In genomic region chr7:74249058-74249457, GRCh38 we compare ENCODE assay signal across 7 cellular contexts. TPM values are rescaled to one million over a fixed set of nuclear protein-coding genes. Genes with fewer than 3 reads are reported as not detected.
DNase-seq lines count a peak whose midpoint lies in the region; ATAC-seq and TF ChIP-seq lines count a peak whose summit lies in the region.
"Not testable (repeated sequence)": the region's sequence is repeated elsewhere in the genome, so short reads cannot be mapped to it uniquely, and the experiment has no call there.

No MANE protein-coding gene starts in this region.

- H3K27me3 ChIP-seq in A673 (replicated peaks; ENCODE audit: insufficient read depth, low read depth, low read length, poor library complexity); HCT116 (ENCODE audit: insufficient read depth, low read length); mammary epithelial cell (ENCODE audit: insufficient read depth, low read length); liver (ENCODE audit: control insufficient read depth in 4 of 4, insufficient read depth in 4 of 4, low read length in 3 of 4): not testable (repeated sequence)

- DNase-seq in A673 (ENCODE audit: low spot score); HCT116 (ENCODE audit: low read depth, low spot score); RWPE1 (ENCODE audit: low spot score); activated naive CD4-positive, alpha-beta T cell treated with anti-CD3 and anti-CD28 coated beads, Interleukin-2, amount 10 ng/mL, durations not matched to agents 7 days and 5 days; mammary epithelial cell; neural crest cell (ENCODE audit: low read depth, low spot score): not testable (repeated sequence)

- not testable (repeated sequence) for H3K9me3 Mint-ChIP-seq in activated naive CD4-positive, alpha-beta T cell treated with anti-CD3 and anti-CD28 coated beads, Interleukin-2, amount 10 ng/mL, durations not matched to agents 7 days and 5 days; neural crest cell

- 99% methylated on average over 10 of the region's 10 CpGs for WGBS in mammary epithelial cell (ENCODE audit: low coverage, missing lambda C conversion rate)
- 45% methylated on average over 10 of the region's 10 CpGs for WGBS in liver

- not testable (repeated sequence) for H3K4me3 Mint-ChIP-seq in activated naive CD4-positive, alpha-beta T cell treated with anti-CD3 and anti-CD28 coated beads, Interleukin-2, amount 10 ng/mL, durations not matched to agents 7 days and 5 days
- H3K4me3 Mint-ChIP-seq in neural crest cell: peak overlapping the region; percentile 64

- RAD21 ChIA-PET in HCT116 (lab: Charles Lee; ENCODE audit: low non-redundant PET in 1 of 2, low total read pairs in 2 of 2, uncharacterized antibody in 2 of 2, unreplicated experiment in 2 of 2): interaction anchor here in 1 of 2 experiments (0.6 kb wide), 1 partner anchor 182 kb away, joined by 5 read pairs; no protein-coding TSS in a partner anchor

- ATAC-seq in HCT116: not testable (repeated sequence)

- H4K20me1 ChIP-seq in HCT116 (ENCODE audit: insufficient read depth); mammary epithelial cell (ENCODE audit: insufficient read depth, low read length): not testable (repeated sequence)

- not testable (repeated sequence) for H3K9me2 ChIP-seq in HCT116 (ENCODE audit: insufficient read depth)

- H3K4me2 ChIP-seq in HCT116 (ENCODE audit: low read length); mammary epithelial cell (ENCODE audit: insufficient read depth, low read depth, low read length): not testable (repeated sequence)

- not testable (repeated sequence) for TF ChIP-seq POLR2A in HCT116 (IDR thresholded peaks at IDR 0.05; ENCODE audit: borderline replicate concordance, extremely low read depth, insufficient read depth, insufficient read length)

- H3K9me3 ChIP-seq in A673 (ENCODE audit: low read depth, low read length, poor library complexity, severe bottlenecking); HCT116 (ENCODE audit: control insufficient read depth in 1 of 2, insufficient read depth in 1 of 2, low read depth in 1 of 2, low read length in 2 of 2); mammary epithelial cell (replicated peaks; ENCODE audit: insufficient read depth, low read length); liver (ENCODE audit: control insufficient read depth in 4 of 4, low read length in 3 of 4): not testable (repeated sequence)

- H3K79me2 ChIP-seq in HCT116 (ENCODE audit: insufficient read depth, low read length): peaks cover 72% of the 10 kb centered on the region
- peaks cover 31% of the 10 kb centered on the region for H3K79me2 ChIP-seq in mammary epithelial cell (ENCODE audit: insufficient read depth, low read length)

- H3K4me3 ChIP-seq in A673 (ENCODE audit: low read depth, low read length, poor library complexity, severe bottlenecking); HCT116 (replicated peaks in 1 of 2; ENCODE audit: low read depth in 1 of 2, low read length in 2 of 2); mammary epithelial cell (replicated peaks in 1 of 3; ENCODE audit: insufficient read depth in 1 of 3, low read depth in 2 of 3, low read length in 3 of 3); liver (ENCODE audit: low read depth in 1 of 3, low read length in 3 of 3): not testable (repeated sequence)

- H3K9ac ChIP-seq in HCT116 (ENCODE audit: low read length); mammary epithelial cell (ENCODE audit: insufficient read depth, low read length); liver (ENCODE audit: low read depth in 1 of 2, low read length in 2 of 2): not testable (repeated sequence)

- not testable (repeated sequence) for TF ChIP-seq CTCF in A673 (conservative IDR thresholded peaks at IDR 0.05; ENCODE audit: low read depth, low read length); HCT116 (IDR thresholded peaks at IDR 0.05 in 2 of 3, conservative IDR thresholded peaks at IDR 0.05 in 1 of 3; ENCODE audit: borderline replicate concordance in 1 of 3, insufficient read depth in 1 of 3, low read depth in 2 of 3, low read length in 2 of 3); RWPE1 (conservative IDR thresholded peaks at IDR 0.05; ENCODE audit: low read depth); mammary epithelial cell (conservative IDR thresholded peaks at IDR 0.05 in 1 of 2, IDR thresholded peaks at IDR 0.05 in 1 of 2; ENCODE audit: extremely low read depth in 1 of 2, insufficient read depth in 1 of 2, low read depth in 1 of 2, low read length in 2 of 2); liver (IDR thresholded peaks at IDR 0.05; ENCODE audit: low read depth, low read length, missing input control); neural crest cell (conservative IDR thresholded peaks at IDR 0.05)

- TF ChIP-seq RAD21 in HCT116 (IDR thresholded peaks at IDR 0.05; ENCODE audit: low read depth); liver (IDR thresholded peaks at IDR 0.05): not testable (repeated sequence)

- not testable (repeated sequence) for H3K27ac ChIP-seq in A673 (ENCODE audit: low read depth, low read length, poor library complexity, severe bottlenecking); HCT116 (ENCODE audit: low read depth, low read length); mammary epithelial cell (ENCODE audit: insufficient read depth, low read depth, low read length); liver (ENCODE audit: low read depth in 1 of 2, low read length in 2 of 2)
- peak overlapping the region; percentile 21 for H3K27ac ChIP-seq in RWPE1

- not testable (repeated sequence) for H3K27me3 Mint-ChIP-seq in activated naive CD4-positive, alpha-beta T cell treated with anti-CD3 and anti-CD28 coated beads, Interleukin-2, amount 10 ng/mL, durations not matched to agents 7 days and 5 days; neural crest cell (ENCODE audit: low read depth)

- POLR2A ChIA-PET in A673 (lab: Charles Lee; ENCODE audit: low non-redundant PET): interaction anchor here (0.7 kb wide), 1 partner anchor 113 kb away, joined by 4 read pairs; no protein-coding TSS in a partner anchor
- POLR2A ChIA-PET in HCT116 (lab: Charles Lee); RWPE1 (lab: Yijun Ruan, JAX; ENCODE audit: low non-redundant PET): not testable (repeated sequence)

- intact Hi-C loops in A673 (cut with micrococcal nuclease; ENCODE audit: unreplicated experiment); HCT116 (cut with micrococcal nuclease); mammary epithelial cell (cut with micrococcal nuclease): not testable (repeated sequence)

- CTCF ChIA-PET in A673 (lab: Charles Lee); activated naive CD4-positive, alpha-beta T cell treated with anti-CD3 and anti-CD28 coated beads, Interleukin-2, amount 10 ng/mL, durations not matched to agents 7 days and 5 days (lab: Charles Lee); mammary epithelial cell (lab: Charles Lee; ENCODE audit: low non-redundant PET): not testable (repeated sequence)
- CTCF ChIA-PET in HCT116 (lab: Charles Lee) (interaction anchor here (1.3 kb wide), 1 partner anchor 43 kb away, joined by 5 read pairs; no protein-coding TSS in a partner anchor), RWPE1 (lab: Yijun Ruan, JAX) (interaction anchor here (0.5 kb wide), 1 partner anchor 157 kb away, joined by 5 read pairs; no protein-coding TSS in a partner anchor)

- H3K36me3 ChIP-seq in A673 (ENCODE audit: insufficient read depth, low read length, poor library complexity, severe bottlenecking): peaks cover 70% of the 10 kb centered on the region
- H3K36me3 ChIP-seq in HCT116 (ENCODE audit: control insufficient read depth in 1 of 2, insufficient read depth in 2 of 2, low read length in 2 of 2): peaks cover 38 to 58% of the 10 kb centered on the region in 2 experiments
- H3K36me3 ChIP-seq in mammary epithelial cell (ENCODE audit: insufficient read depth, low read length): not testable (repeated sequence)
- H3K36me3 ChIP-seq in liver (ENCODE audit: control insufficient read depth in 4 of 4, insufficient read depth in 3 of 4, low read depth in 1 of 4, low read length in 3 of 4): peaks cover 0 to 22% (median 6%) of the 10 kb centered on the region in 4 donors

- in situ Hi-C loops in mammary epithelial cell (cut with MboI; ENCODE audit: low sequenced_read_pairs in 2 of 2): not testable (repeated sequence)

- peaks cover 37% of the 10 kb centered on the region for H3K36me3 Mint-ChIP-seq in activated naive CD4-positive, alpha-beta T cell treated with anti-CD3 and anti-CD28 coated beads, Interleukin-2, amount 10 ng/mL, durations not matched to agents 7 days and 5 days
- peaks cover 20% of the 10 kb centered on the region for H3K36me3 Mint-ChIP-seq in neural crest cell (ENCODE audit: low read depth)

- BruUV-seq in A673 (replicated peaks; lab: Mats Ljungman, UMichigan): TSS peak; percentile 12
- TSS peak; percentile 25 for BruUV-seq in HCT116 (replicated peaks; lab: Mats Ljungman, UMichigan)
- TSS peak; percentile 11 for BruUV-seq in mammary epithelial cell (replicated peaks; lab: Mats Ljungman, UMichigan)

- H3K27ac Mint-ChIP-seq in activated naive CD4-positive, alpha-beta T cell treated with anti-CD3 and anti-CD28 coated beads, Interleukin-2, amount 10 ng/mL, durations not matched to agents 7 days and 5 days: peak overlapping the region; percentile 60
- not testable (repeated sequence) for H3K27ac Mint-ChIP-seq in neural crest cell (ENCODE audit: unreplicated experiment)

- not testable (repeated sequence) for H3K4me1 ChIP-seq in A673 (ENCODE audit: insufficient read depth, low read length, poor library complexity, severe bottlenecking); HCT116 (ENCODE audit: control insufficient read depth in 1 of 2, insufficient read depth in 2 of 2, low read length in 2 of 2); mammary epithelial cell (ENCODE audit: insufficient read depth, low read length)
- H3K4me1 ChIP-seq in liver (ENCODE audit: control insufficient read depth in 4 of 4, insufficient read depth in 4 of 4, low read length in 3 of 4): peaks cover 0 to 25% (median 13%) of the 10 kb centered on the region in 4 donors

- not testable (repeated sequence) for H2AFZ ChIP-seq in HCT116 (ENCODE audit: low read depth, low read length, poor library complexity, severe bottlenecking); mammary epithelial cell (ENCODE audit: low read depth, low read length)

- H3K4me1 Mint-ChIP-seq in activated naive CD4-positive, alpha-beta T cell treated with anti-CD3 and anti-CD28 coated beads, Interleukin-2, amount 10 ng/mL, durations not matched to agents 7 days and 5 days: peaks cover 42% of the 10 kb centered on the region
- peaks cover 15% of the 10 kb centered on the region for H3K4me1 Mint-ChIP-seq in neural crest cell

- dilution Hi-C loops in mammary epithelial cell (cut with HindIII; ENCODE audit: low sequenced_read_pairs): loop anchor here (5.0 kb wide), 2 partner anchors 33 to 72 kb away; no protein-coding TSS in a partner anchor

RNA-seq across cellular contexts. Expression of gene RFC2, which starts 5.1 kb away (rescaled TPM):
- total RNA-seq in A673 (2021) (113 and 125 TPM in 2 replicates), HCT116 (2021; ENCODE audit: unreplicated experiment) (75.6 TPM), mammary epithelial cell (10 to 100 TPM; 15.0 to 43.9 TPM), liver (10 to 100 TPM; 12.8 to 23.8 TPM), neural crest cell (77.0 and 80.4 TPM in 2 replicates)
- 47.8 and 57.6 TPM in 2 replicates for polyA plus RNA-seq in HCT116 (2012)
- polyA plus RNA-seq in mammary epithelial cell (50.2 TPM), liver (10 to 100 TPM; 14.1 to 15.6 TPM)
- polyA minus RNA-seq in mammary epithelial cell: 36.8 TPM

RNA-seq across cellular contexts. Expression of gene LAT2, which starts 39.3 kb away (rescaled TPM):
- 0.28 and 0.58 TPM in 2 replicates for total RNA-seq in A673 (2021)
- total RNA-seq in HCT116 (2021; ENCODE audit: unreplicated experiment): 9.4 TPM
- polyA plus RNA-seq in HCT116 (2012): 19.4 and 22.7 TPM in 2 replicates
- total RNA-seq in mammary epithelial cell: 1 to 10 TPM in 1 of 2 donors, under 1 TPM in 1; 0.17 to 1.6 TPM
- 1.2 TPM for polyA plus RNA-seq in mammary epithelial cell
- polyA minus RNA-seq in mammary epithelial cell: not detected
- 1 to 10 TPM; 7.2 to 8.3 TPM for total RNA-seq in liver
- polyA plus RNA-seq in liver: 1 to 10 TPM; 4.8 to 5.3 TPM
- 0.82 and 1.1 TPM in 2 replicates for total RNA-seq in neural crest cell

RNA-seq across cellular contexts. Expression of gene CLIP2, which starts 40.1 kb away (rescaled TPM):
- total RNA-seq in A673 (2021) (28.9 and 33.3 TPM in 2 replicates), HCT116 (2021; ENCODE audit: unreplicated experiment) (40.1 TPM), mammary epithelial cell (10 to 100 TPM; 34.3 to 37.9 TPM), liver (1 to 10 TPM; 3.4 to 6.3 TPM), neural crest cell (24.0 and 26.5 TPM in 2 replicates)
- polyA plus RNA-seq in HCT116 (2012): 28.6 and 33.7 TPM in 2 replicates
- polyA plus RNA-seq in mammary epithelial cell (7.2 TPM), liver (1 to 10 TPM; 1.4 to 1.5 TPM)
- 15.3 TPM for polyA minus RNA-seq in mammary epithelial cell
